Comparison of ENCODE assay signal across 16 cellular contexts in the genomic region with DNA sequence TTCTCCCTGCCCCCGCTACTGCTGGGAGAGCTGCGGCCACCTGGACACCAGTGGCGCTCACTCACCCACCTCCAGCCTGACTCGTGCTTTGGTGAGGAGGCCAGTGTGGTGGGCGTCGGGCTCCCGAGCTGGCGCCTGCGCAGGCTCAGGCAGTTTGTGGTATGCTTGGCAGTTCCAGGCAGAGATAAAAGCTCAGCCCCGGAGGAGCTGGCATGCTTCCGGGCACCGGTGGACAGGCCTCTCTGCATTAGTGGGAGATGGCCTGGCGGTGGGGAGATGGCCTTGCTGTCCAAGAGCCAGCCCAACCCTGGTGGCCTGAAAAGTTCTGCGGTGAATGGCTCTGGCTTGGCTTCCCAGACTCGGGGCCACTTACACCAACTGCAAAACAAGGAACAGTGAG. TPM values are rescaled to one million over a fixed set of nuclear protein-coding genes. Genes with fewer than 3 reads are reported as not detected.
DNase-seq lines count a peak whose midpoint lies in the region; ATAC-seq and TF ChIP-seq lines count a peak whose summit lies in the region.
"Had no signal": no experiment of that assay in that cellular context is flagged by ENCODE, and none has a peak within 500 bp of the region (broad histone marks: within the 10 kb centered on the region; RNA-seq: fewer than 3 reads in every experiment).

No MANE protein-coding gene starts in this region.

- no peaks in the 10 kb centered on the region for H3K9me3 ChIP-seq in MG63
- H3K9me3 ChIP-seq in WERI-Rb-1 (ENCODE audit: severe bottlenecking): no peaks in the 10 kb centered on the region
- no peaks in the 10 kb centered on the region for H3K9me3 ChIP-seq in right cardiac atrium (ENCODE audit: control insufficient read depth, low read length)
- H3K9me3 ChIP-seq in T-helper 17 cell (ENCODE audit: control insufficient read depth, low read length, poor library complexity, severe bottlenecking): no peaks in the 10 kb centered on the region
- H3K9me3 ChIP-seq: colonic mucosa, tibial artery had no signal

- peaks cover 53% of the 10 kb centered on the region for H3K27me3 Mint-ChIP-seq in T-helper 17 cell

- H3K4me3 Mint-ChIP-seq in T-helper 17 cell: no peak overlapping the region
- H3K4me3 Mint-ChIP-seq: activated CD4-positive, alpha-beta memory T cell treated with anti-CD3 and anti-CD28 coated beads, Interleukin-2, amount 10 ng/mL, durations not matched to agents 7 days and 5 days; activated T-helper 1 cell treated with anti-CD3 and anti-CD28 coated beads, Interleukin-12 subunit alpha, Interleukin-12 subunit beta, Interleukin-2, Interleukin-4 antibody, amounts not matched to agents 30 ng/mL and 10 ng/mL and 1 ng/mL, durations not matched to agents 14 hours and 24 hours and 36 hours had no signal

- WGBS in right cardiac atrium: 51% methylated on average over 15 of the region's 15 CpGs

- H3K4me1 ChIP-seq in right cardiac atrium (ENCODE audit: control insufficient read depth, insufficient read depth, low read length): peaks cover 13% of the 10 kb centered on the region

- H3K27me3 ChIP-seq in MG63: no peaks in the 10 kb centered on the region
- no peaks in the 10 kb centered on the region for H3K27me3 ChIP-seq in WERI-Rb-1 (ENCODE audit: insufficient read depth, low read depth, severe bottlenecking)
- no peaks in the 10 kb centered on the region for H3K27me3 ChIP-seq in right cardiac atrium (ENCODE audit: control insufficient read depth, insufficient read depth)
- H3K27me3 ChIP-seq: colonic mucosa had no signal

- no peak for TF ChIP-seq CTCF in WERI-Rb-1 (IDR thresholded peaks at IDR 0.05; ENCODE audit: low read depth, low read length)

- no peak overlapping the region for H3K4me3 ChIP-seq in MG63
- H3K4me3 ChIP-seq in WERI-Rb-1 (ENCODE audit: low read depth, low read length): no peak overlapping the region
- H3K4me3 ChIP-seq in right cardiac atrium (ENCODE audit: low read length): no peak overlapping the region
- H3K4me3 ChIP-seq: colonic mucosa, tibial artery had no signal

- H3K27ac ChIP-seq in WERI-Rb-1 (no peak overlapping the region), right cardiac atrium (ENCODE audit: low read length) (no peak overlapping the region), substantia nigra (ENCODE audit: low read depth, low read length, poor library complexity, severe bottlenecking) (peak overlapping the region; percentile 84)
- H3K27ac ChIP-seq: colonic mucosa, epithelial cell of prostate, tibial artery had no signal

- H3K36me3 ChIP-seq in MG63: no peaks in the 10 kb centered on the region
- no peaks in the 10 kb centered on the region for H3K36me3 ChIP-seq in WERI-Rb-1
- H3K36me3 ChIP-seq: colonic mucosa, tibial artery had no signal

- ATAC-seq in right cardiac atrium (no peak), HG03139 (IDR thresholded peaks at IDR 0.05; ENCODE audit: unreplicated experiment) (no peak), T-helper 17 cell (no peak)
- ATAC-seq: sciatic nerve had no signal

- peaks cover 13% of the 10 kb centered on the region for H3K4me1 Mint-ChIP-seq in T-helper 17 cell

- no peak overlapping the region for H3K27ac Mint-ChIP-seq in T-helper 17 cell
- H3K27ac Mint-ChIP-seq: activated CD4-positive, alpha-beta memory T cell treated with anti-CD3 and anti-CD28 coated beads, Interleukin-2, amount 10 ng/mL, durations not matched to agents 7 days and 5 days; activated T-helper 1 cell treated with anti-CD3 and anti-CD28 coated beads, Interleukin-12 subunit alpha, Interleukin-12 subunit beta, Interleukin-2, Interleukin-4 antibody, amounts not matched to agents 30 ng/mL and 10 ng/mL and 1 ng/mL, durations not matched to agents 14 hours and 24 hours and 36 hours had no signal

- peak; percentile 52 for DNase-seq in MG63
- DNase-seq in WERI-Rb-1: peak; percentile 37
- DNase-seq in right cardiac atrium: peak in 2 of 3 donors; percentile 74 to 76
- DNase-seq in substantia nigra (lab: John Stamatoyannopoulos, UW): peak in 17 of 49 donors; percentile 11 to 52 (median 31)
- no peak for DNase-seq in T-helper 17 cell
- DNase-seq in Ammon's horn (ENCODE audit: low spot score): no peak
- DNase-seq: activated CD4-positive, alpha-beta memory T cell treated with anti-CD3 and anti-CD28 coated beads, Interleukin-2, amount 10 ng/mL, durations not matched to agents 7 days and 5 days; colonic mucosa; NCI-H187 treated with DMSO at 0.1 percent for 48 hours; stimulated activated CD4-positive, alpha-beta T cell treated with anti-CD3 and anti-CD28 coated beads, Interleukin-2, amount 100 ng/mL, for 24 hours; tibial artery had no signal

- intact Hi-C loops in right cardiac atrium (cut with DNase I): no loop called here

- H3K36me3 Mint-ChIP-seq in T-helper 17 cell (ENCODE audit: low read depth): peaks cover 10% of the 10 kb centered on the region

RNA-seq across cellular contexts. Expression of a gene that starts 4.1 kb away (rescaled TPM):
- total RNA-seq in MG63 (2014; rRNA removed; shearing (Covaris generic); ENCODE audit: low replicate concordance): 1.4 and 1.6 TPM in 2 replicates
- 10 to 100 TPM; 10.2 to 24.1 (median 17.4) TPM for total RNA-seq in right cardiac atrium
- 15.0 TPM for polyA plus RNA-seq in right cardiac atrium
- total RNA-seq in T-helper 17 cell: 1 to 10 TPM in 1 of 2 donors, under 1 TPM in 1; 0.65 to 1.3 TPM

RNA-seq across cellular contexts. Expression of a gene that starts 35.5 kb away (rescaled TPM):
- not detected in 2 replicates for total RNA-seq in MG63 (2014; rRNA removed; shearing (Covaris generic); ENCODE audit: low replicate concordance)
- total RNA-seq in right cardiac atrium (under 1 TPM; 0.11 to 0.66 (median 0.19) TPM), T-helper 17 cell (under 1 TPM; 0.75 to 0.99 TPM)
- 0.11 TPM for polyA plus RNA-seq in right cardiac atrium
- total RNA-seq: activated CD4-positive, alpha-beta memory T cell treated with anti-CD3 and anti-CD28 coated beads, Interleukin-2, amount 10 ng/mL, durations not matched to agents 7 days and 5 days; activated T-helper 1 cell treated with anti-CD3 and anti-CD28 coated beads, Interleukin-12 subunit alpha, Interleukin-12 subunit beta, Interleukin-2, Interleukin-4 antibody, amounts not matched to agents 30 ng/mL and 10 ng/mL and 1 ng/mL, durations not matched to agents 14 hours and 24 hours and 36 hours had no signal
- polyA plus RNA-seq: BJ had no signal

Comparison
In these comparisons a context has a peak if more than half of its experiments do, and no peak if none do; other contexts are left out.
1. DNase-seq: peak in MG63 (single experiment), WERI-Rb-1 (single experiment) and right cardiac atrium (2 of 3); none in T-helper 17 cell (0 of 3) and Ammon's horn (single experiment).